ENCODE assay signal across 9 cellular contexts in genomic region chr11:134883484-134883883, GRCh38.
"Had no signal": no experiment of that assay in that cellular context is flagged by ENCODE, and none has a peak within 500 bp of the region (broad histone marks: within the 10 kb centered on the region; RNA-seq: fewer than 3 reads in every experiment).

No MANE protein-coding gene starts in this region.

- H3K4me3 ChIP-seq: K562 had no signal

- H3K4me3 Mint-ChIP-seq: IgD-negative memory B cell had no signal

- H3K36me3 Mint-ChIP-seq: IgD-negative memory B cell had no signal

- H3K27ac ChIP-seq: HL-60, KMS-11 had no signal

- ATAC-seq: HepG2, K562 had no signal

- H3K27ac Mint-ChIP-seq: IgD-negative memory B cell had no signal

- DNase-seq: IMR-90, KBM-7, KG1 had no signal

- FAIRE-seq: HepG2, HTR-8/SVneo, K562 had no signal

- H3K9ac ChIP-seq: KMS-11 had no signal

- H3K4me2 ChIP-seq: KMS-11 had no signal
